10 cellular contexts compared by ENCODE assay signal in the genomic region with DNA sequence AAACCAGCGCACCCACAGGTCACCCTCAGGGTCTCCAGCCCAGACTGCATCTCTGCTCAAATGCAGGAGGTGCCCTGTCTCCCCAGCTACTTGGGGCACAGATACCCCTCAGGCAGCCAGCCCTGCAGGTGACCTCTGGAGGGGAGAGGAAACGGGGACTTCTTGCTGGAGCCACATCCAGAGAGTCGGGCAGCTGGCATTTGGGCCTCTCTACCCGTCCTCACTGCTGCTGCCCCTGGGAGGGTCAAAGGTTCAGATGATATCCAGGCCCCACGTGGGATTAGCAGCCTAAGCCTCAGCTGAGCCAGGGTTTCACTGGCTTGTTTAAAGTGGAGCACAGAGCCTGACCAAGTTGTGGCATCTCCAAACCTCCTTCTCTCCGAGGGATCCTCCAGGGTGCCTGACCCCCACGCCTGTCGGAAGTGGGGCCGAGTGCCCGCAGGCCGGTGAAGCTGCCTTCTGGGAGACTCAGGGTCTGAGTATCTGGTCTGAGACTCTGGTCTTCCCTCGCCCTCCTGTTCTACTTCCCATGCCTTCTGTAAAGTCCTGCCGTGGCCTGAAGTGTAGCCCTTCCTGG. TPM values are rescaled to one million over a fixed set of nuclear protein-coding genes. Genes with fewer than 3 reads are reported as not detected.
DNase-seq lines count a peak whose midpoint lies in the region; ATAC-seq, FAIRE-seq and TF ChIP-seq lines count a peak whose summit lies in the region.
"Had no signal": no experiment of that assay in that cellular context is flagged by ENCODE, and none has a peak within 500 bp of the region (broad histone marks: within the 10 kb centered on the region; RNA-seq: fewer than 3 reads in every experiment).

No MANE protein-coding gene starts in this region.

- intact Hi-C loops in left ventricle myocardium superior (cut with micrococcal nuclease) (no loop called here), GM12878 (cut with micrococcal nuclease; ENCODE audit: unreplicated experiment) (no loop called here), uterus (cut with DNase I; ENCODE audit: low total_unique reads) (no loop called here)

- DNase-seq in cardiac muscle cell (ENCODE audit: low read depth in 1 of 2, low spot score in 1 of 2): no peak
- DNase-seq in left ventricle myocardium superior: no peak
- no peak for DNase-seq in GM12878 (ENCODE audit: low read depth, low spot score)
- DNase-seq in mesothelial cell of epicardium (ENCODE audit: low spot score in 2 of 2, unreplicated experiment in 2 of 2): no peak
- DNase-seq in uterus: no peak
- no peak for DNase-seq in NCI-H524 (lab: John Stamatoyannopoulos, UW)
- DNase-seq in NCI-H524 treated with DMSO at 0.1 percent for 48 hours (lab: John Stamatoyannopoulos, UW): no peak
- DNase-seq in cerebellar nuclear complex (lab: John Stamatoyannopoulos, UW): no peak

- WGBS in GM12878 (ENCODE audit: insufficient coverage, insufficient replicate concordance, low lambda C conversion rate, missing lambda C conversion rate): 32% methylated on average over 13 of the region's 13 CpGs

- no peak for ATAC-seq in left ventricle myocardium superior
- no peak for ATAC-seq in GM12878

- in situ Hi-C loops in GM12878 (cut with MboI): no loop called here

- POLR2A ChIA-PET in GM12878 (lab: Charles Lee): no interaction called here

- peaks cover 60% of the 10 kb centered on the region for H3K79me2 ChIP-seq in GM12878 (ENCODE audit: control insufficient read depth, insufficient read depth, low read length)

- no peaks in the 10 kb centered on the region for H3K9me3 ChIP-seq in cardiac muscle cell (ENCODE audit: low read depth)
- no peaks in the 10 kb centered on the region; the same call in 2 of the 3 replicates for H3K9me3 ChIP-seq in GM12878 (replicated peaks; ENCODE audit: control insufficient read depth, insufficient read depth, low read length)
- no peaks in the 10 kb centered on the region for H3K9me3 ChIP-seq in uterus

- no peak for TF ChIP-seq EP300 in GM12878 (IDR thresholded peaks at IDR 0.05; ENCODE audit: borderline replicate concordance in 1 of 2, control insufficient read depth in 1 of 2, low read depth in 2 of 2, low read length in 2 of 2)

- no peaks in the 10 kb centered on the region for H4K20me1 ChIP-seq in GM12878 (ENCODE audit: control insufficient read depth, insufficient read depth)

- peak overlapping the region; percentile 95 for H3K4me2 ChIP-seq in GM12878 (ENCODE audit: control insufficient read depth, insufficient read depth)

- H3K4me1 ChIP-seq in cardiac muscle cell (ENCODE audit: low read depth) (peaks cover 37% of the 10 kb centered on the region), GM12878 (ENCODE audit: control insufficient read depth, insufficient read depth, low read length) (peaks cover 41% of the 10 kb centered on the region), uterus (peaks cover 0 to 24% of the 10 kb centered on the region in 2 donors)

- SMC1A ChIA-PET in GM12878 (lab: Charles Lee; ENCODE audit: uncharacterized antibody, unreplicated experiment): interaction anchor here (0.7 kb wide), 1 partner anchor 15 kb away, joined by 3 read pairs; no protein-coding TSS in a partner anchor

- no peaks in the 10 kb centered on the region for H3K9me3 Mint-ChIP-seq in mesothelial cell of epicardium

- H3K27me3 ChIP-seq in cardiac muscle cell: no peaks in the 10 kb centered on the region
- no peaks in the 10 kb centered on the region for H3K27me3 ChIP-seq in GM12878 (replicated peaks in 1 of 2; ENCODE audit: control insufficient read depth in 2 of 2, insufficient read depth in 2 of 2, low read length in 1 of 2)
- no peaks in the 10 kb centered on the region for H3K27me3 ChIP-seq in uterus

- H3K4me1 Mint-ChIP-seq in mesothelial cell of epicardium: peaks cover 40% of the 10 kb centered on the region

- H3K27ac ChIP-seq in cardiac muscle cell (peak overlapping the region; percentile 63), GM12878 (ENCODE audit: control insufficient read depth, insufficient read depth) (peak overlapping the region; percentile 84), uterus (peak overlapping the region; percentile 75 to 76)

- H3K36me3 Mint-ChIP-seq in mesothelial cell of epicardium: no peaks in the 10 kb centered on the region

- TF ChIP-seq RAD21 in GM12878 (IDR thresholded peaks at IDR 0.05; ENCODE audit: insufficient read depth, low read depth, low read length): no peak

- no TSS peak for BruUV-seq in GM12878 (replicated peaks; lab: Mats Ljungman, UMichigan)

- H3K36me3 ChIP-seq in cardiac muscle cell: no peaks in the 10 kb centered on the region
- no peaks in the 10 kb centered on the region; a peak in 1 of 4 replicates for H3K36me3 ChIP-seq in GM12878 (ENCODE audit: control insufficient read depth in 2 of 2, insufficient read depth in 2 of 2, low read length in 1 of 2)
- H3K36me3 ChIP-seq in uterus: no peaks in the 10 kb centered on the region

- peak overlapping the region; percentile 73 for H3K9ac ChIP-seq in GM12878 (ENCODE audit: control insufficient read depth, insufficient read depth, low read length)

- H3K27ac Mint-ChIP-seq in mesothelial cell of epicardium: no peak overlapping the region

- FAIRE-seq in GM12878 (lab: Jason Lieb, UNC): peak; percentile 35
- FAIRE-seq: colon, G401.6 had no signal

- CTCF ChIA-PET in GM12878 (lab: Yijun Ruan, JAX): no interaction called here

- peaks cover 28% of the 10 kb centered on the region for H3K27me3 Mint-ChIP-seq in mesothelial cell of epicardium (ENCODE audit: low read depth)

- peak overlapping the region; percentile 91 for H3K4me3 Mint-ChIP-seq in mesothelial cell of epicardium

- H3K4me3 ChIP-seq in cardiac muscle cell: peak overlapping the region; percentile 89
- peak overlapping the region; percentile 89 for H3K4me3 ChIP-seq in GM12878
- H3K4me3 ChIP-seq in uterus: peak overlapping the region; percentile 57 to 60

- H2AFZ ChIP-seq in GM12878 (ENCODE audit: control insufficient read depth, low read depth, low read length): no peak overlapping the region; the same call in 1 of the 2 replicates

- TF ChIP-seq CTCF in cardiac muscle cell (IDR thresholded peaks at IDR 0.05; ENCODE audit: low read depth, low read length): no peak
- no peak for TF ChIP-seq CTCF in GM12878 (IDR thresholded peaks at IDR 0.05 in 2 of 3, conservative IDR thresholded peaks at IDR 0.05 in 1 of 3; ENCODE audit: control insufficient read depth in 2 of 3, extremely low read depth in 1 of 3, insufficient read depth in 1 of 3, low read depth in 3 of 3, low read length in 3 of 3)
- no peak for TF ChIP-seq CTCF in mesothelial cell of epicardium (IDR thresholded peaks at IDR 0.05; ENCODE audit: unreplicated experiment)
- TF ChIP-seq CTCF in uterus (IDR thresholded peaks at IDR 0.05): no peak

- RAD21 ChIA-PET in GM12878 (lab: Charles Lee; ENCODE audit: unreplicated experiment): interaction anchor here (1.1 to 2.1 kb wide), 4 partner anchors 18 to 65 kb away, joined by 4 to 7 read pairs (median 4); no protein-coding TSS in a partner anchor

- TF ChIP-seq POLR2A in GM12878 (IDR thresholded peaks at IDR 0.05; ENCODE audit: low read depth, low read length) (no peak), uterus (IDR thresholded peaks at IDR 0.05) (no peak)

TF ChIP-seq in GM12878, 131 proteins besides CTCF, POLR2A, EP300 and RAD21 (continues in another document):
- 0 out of 2 replicates have a peak, but pooled peaks have one; percentile 18 for TF ChIP-seq NR2F1 (conservative IDR thresholded peaks at IDR 0.05)

RNA-seq across cellular contexts. Expression of a gene that starts 2.2 kb away (rescaled TPM):
- total RNA-seq in cardiac muscle cell (18.1 and 26.0 TPM in 2 replicates), left ventricle myocardium superior (12.3 TPM), GM12878 (2014; rRNA removed) (18.2 and 19.1 TPM in 2 replicates), GM12878 (2014; rRNA removed; fragmentation: Illumina TruSeq; extraction: Trizol) (14.6 and 16.6 TPM in 2 replicates), GM12878 (2021) (29.4 and 33.9 TPM in 2 replicates), mesothelial cell of epicardium (13.5 to 14.6 TPM (median 13.7 TPM) in 3 replicates), uterus (10 to 100 TPM in 3 of 4 donors, 1 to 10 TPM in 1; 8.5 to 31.6 (median 17.2) TPM)
- polyA plus RNA-seq in cardiac muscle cell (14.0 and 21.4 TPM in 2 replicates), GM12878 (2011; rRNA removed) (10.5 and 15.0 TPM in 2 replicates), GM12878 (2014; fragmentation: Illumina TruSeq; extraction: Trizol) (13.8 and 19.8 TPM in 2 replicates), GM12878 (2014; fragmentation: Nextera tagmentation; extraction: Ambion mirVana) (1 to 10 TPM in 1 of 2 experiments, under 1 TPM in 1; 0.79 to 2.1 TPM), GM12878 (2014; rRNA removed) (28.5 and 29.0 TPM in 2 replicates), GM12878 (2016; fragmentation: Nextera tagmentation; extraction: Ambion mirVana) (10 to 100 TPM; 16.5 to 18.6 TPM)
- total RNA-seq in GM12878 (2013; cell fraction: nucleolus; rRNA removed): 26.7 and 27.7 TPM in 2 replicates
- polyA plus RNA-seq in GM12878 (2011; ENCODE audit: low read depth): 6.4 TPM
- polyA plus RNA-seq in GM12878 (2011; cell fraction: cytosol; rRNA removed): 15.9 and 18.4 TPM in 2 replicates
- 30.3 and 33.9 TPM in 2 replicates for polyA plus RNA-seq in GM12878 (2011; cell fraction: nucleus; rRNA removed)
- 13.9 and 16.8 TPM in 2 replicates for polyA plus RNA-seq in GM12878 (2012)
- polyA minus RNA-seq in GM12878 (2011; rRNA and poly(A)+ RNA removed): 11.9 and 19.9 TPM in 2 replicates
- polyA minus RNA-seq in GM12878 (2011; cell fraction: cytosol; rRNA and poly(A)+ RNA removed): 7.7 and 7.9 TPM in 2 replicates
- polyA minus RNA-seq in GM12878 (2011; cell fraction: nucleus; rRNA and poly(A)+ RNA removed): 7.3 and 11.3 TPM in 2 replicates

RNA-seq across cellular contexts. Expression of a gene that starts 48.8 kb away (rescaled TPM):
- total RNA-seq in cardiac muscle cell (not detected in 2 replicates), left ventricle myocardium superior (not detected), GM12878 (2014; rRNA removed) (not detected in 2 replicates), GM12878 (2014; rRNA removed; fragmentation: Illumina TruSeq; extraction: Trizol) (not detected in 2 replicates), GM12878 (2021) (not detected in 2 replicates), mesothelial cell of epicardium (not detected in 3 replicates), uterus (not detected)
- polyA plus RNA-seq in cardiac muscle cell (0.19 TPM in 1 of 2 replicates, not detected in the other), GM12878 (2011; rRNA removed) (not detected in 2 replicates), GM12878 (2014; fragmentation: Illumina TruSeq; extraction: Trizol) (not detected in 2 replicates), GM12878 (2014; fragmentation: Nextera tagmentation; extraction: Ambion mirVana) (not detected), GM12878 (2014; rRNA removed) (not detected in 2 replicates), GM12878 (2016; fragmentation: Nextera tagmentation; extraction: Ambion mirVana) (not detected)
- total RNA-seq in GM12878 (2013; cell fraction: nucleolus; rRNA removed): not detected in 2 replicates
- polyA plus RNA-seq in GM12878 (2011; ENCODE audit: low read depth): not detected
- not detected in 2 replicates for polyA plus RNA-seq in GM12878 (2011; cell fraction: cytosol; rRNA removed)
- not detected in 2 replicates for polyA plus RNA-seq in GM12878 (2011; cell fraction: nucleus; rRNA removed)
- polyA plus RNA-seq in GM12878 (2012): not detected in 2 replicates
- polyA minus RNA-seq in GM12878 (2011; rRNA and poly(A)+ RNA removed): not detected in 2 replicates
- not detected in 2 replicates for polyA minus RNA-seq in GM12878 (2011; cell fraction: cytosol; rRNA and poly(A)+ RNA removed)
- polyA minus RNA-seq in GM12878 (2011; cell fraction: nucleus; rRNA and poly(A)+ RNA removed): not detected in 2 replicates
